ENCODE assay signal across 10 cellular contexts in genomic region chr19:8340341-8341096, GRCh38. TPM values are rescaled to one million over a fixed set of nuclear protein-coding genes. Genes with fewer than 3 reads are reported as not detected.
DNase-seq lines count a peak whose midpoint lies in the region; ATAC-seq and TF ChIP-seq lines count a peak whose summit lies in the region.
"Had no signal": no experiment of that assay in that cellular context is flagged by ENCODE, and none has a peak within 500 bp of the region (broad histone marks: within the 10 kb centered on the region; RNA-seq: fewer than 3 reads in every experiment).

No MANE protein-coding gene starts in this region.

- H3K27me3 Mint-ChIP-seq in HFFc6 (ENCODE audit: insufficient read depth) = peaks cover 36% of the 10 kb centered on the region

- TF ChIP-seq CTCF in HFFc6 (IDR thresholded peaks at IDR 0.05) (peak; percentile 16; the same call in 1 of the 2 replicates), choroid plexus epithelial cell (conservative IDR thresholded peaks at IDR 0.05; ENCODE audit: low read depth, low read length) (peak; percentile 42)

- no peak overlapping the region for H3K4me3 ChIP-seq in choroid plexus epithelial cell (ENCODE audit: low read depth, low read length)

- peak; percentile 25 for ATAC-seq in left lobe of liver
- ATAC-seq in stimulated activated effector memory CD8-positive, alpha-beta T cell treated with anti-CD3 and anti-CD28 coated beads, Interleukin-12 subunit alpha, Interleukin-12 subunit beta, amount 100 ng/mL, for 72 hours = no peak
- no peak for ATAC-seq in GM18861 (IDR thresholded peaks at IDR 0.05; ENCODE audit: unreplicated experiment)

- no peaks in the 10 kb centered on the region for H3K9me3 Mint-ChIP-seq in HFFc6
- no peaks in the 10 kb centered on the region for H3K9me3 Mint-ChIP-seq in stimulated activated effector memory CD8-positive, alpha-beta T cell treated with anti-CD3 and anti-CD28 coated beads, Interleukin-12 subunit alpha, Interleukin-12 subunit beta, amount 100 ng/mL, for 72 hours

- no peak overlapping the region for H3K27ac Mint-ChIP-seq in HFFc6
- peak overlapping the region; percentile 45 for H3K27ac Mint-ChIP-seq in stimulated activated effector memory CD8-positive, alpha-beta T cell treated with anti-CD3 and anti-CD28 coated beads, Interleukin-12 subunit alpha, Interleukin-12 subunit beta, amount 100 ng/mL, for 72 hours

- no peaks in the 10 kb centered on the region for H3K36me3 Mint-ChIP-seq in HFFc6 (ENCODE audit: low read depth)
- H3K36me3 Mint-ChIP-seq in stimulated activated effector memory CD8-positive, alpha-beta T cell treated with anti-CD3 and anti-CD28 coated beads, Interleukin-12 subunit alpha, Interleukin-12 subunit beta, amount 100 ng/mL, for 72 hours = no peaks in the 10 kb centered on the region

- no peaks in the 10 kb centered on the region for H3K4me1 Mint-ChIP-seq in HFFc6 (ENCODE audit: low read depth)
- H3K4me1 Mint-ChIP-seq in stimulated activated effector memory CD8-positive, alpha-beta T cell treated with anti-CD3 and anti-CD28 coated beads, Interleukin-12 subunit alpha, Interleukin-12 subunit beta, amount 100 ng/mL, for 72 hours = peaks cover 17% of the 10 kb centered on the region

- no peak overlapping the region for H3K4me3 Mint-ChIP-seq in HFFc6
- H3K4me3 Mint-ChIP-seq in stimulated activated effector memory CD8-positive, alpha-beta T cell treated with anti-CD3 and anti-CD28 coated beads, Interleukin-12 subunit alpha, Interleukin-12 subunit beta, amount 100 ng/mL, for 72 hours = no peak overlapping the region

- DNase-seq in HFFc6 (no peak), choroid plexus epithelial cell (ENCODE audit: low read depth) (no peak), left lobe of liver (ENCODE audit: low spot score) (peak; percentile 56), GM03348 (ENCODE audit: low spot score) (no peak), NCI-H345 (lab: John Stamatoyannopoulos, UW) (no peak)
- DNase-seq in stimulated activated effector memory CD8-positive, alpha-beta T cell treated with anti-CD3 and anti-CD28 coated beads, Interleukin-12 subunit alpha, Interleukin-12 subunit beta, amount 100 ng/mL, for 72 hours (ENCODE audit: low spot score in 2 of 2) = no peak
- DNase-seq: activated gamma-delta T cell, dorsolateral prefrontal cortex, NCI-H1105 had no signal

RNA-seq across cellular contexts. Expression of gene KANK3, which starts 2.5 kb away (rescaled TPM):
- total RNA-seq in HFFc6 (2021; fragmentation: NEBNext Ultra II Directional; extraction: Animal tissue kit (Norgen Biotek cat#: 25700)) = under 1 TPM in 2 of 6 experiments, not detected in 4; 0.26 to 0.30 TPM
- 7.2 TPM for total RNA-seq in left lobe of liver

RNA-seq across cellular contexts. Expression of gene RPS28, which starts 19.2 kb away (rescaled TPM):
- total RNA-seq in HFFc6 (2021; fragmentation: NEBNext Ultra II Directional; extraction: Animal tissue kit (Norgen Biotek cat#: 25700)) = 1,000 to 10,000 TPM; 1,135 to 1,536 (median 1,376) TPM
- total RNA-seq in left lobe of liver = 653 TPM

RNA-seq across cellular contexts. Expression of gene NDUFA7, which starts 19.3 kb away (rescaled TPM):
- 10 to 100 TPM; 54.0 to 75.9 (median 61.1) TPM for total RNA-seq in HFFc6 (2021; fragmentation: NEBNext Ultra II Directional; extraction: Animal tissue kit (Norgen Biotek cat#: 25700))
- total RNA-seq in left lobe of liver = 28.5 TPM

RNA-seq across cellular contexts. Expression of gene ANGPTL4, which starts 23.4 kb away (rescaled TPM):
- 1 to 10 TPM; 1.5 to 9.8 (median 2.0) TPM for total RNA-seq in HFFc6 (2021; fragmentation: NEBNext Ultra II Directional; extraction: Animal tissue kit (Norgen Biotek cat#: 25700))
- total RNA-seq in left lobe of liver = 64.2 TPM

RNA-seq across cellular contexts. Expression of gene CD320, which starts 32.4 kb away (rescaled TPM):
- 10 to 100 TPM; 54.2 to 65.7 (median 57.6) TPM for total RNA-seq in HFFc6 (2021; fragmentation: NEBNext Ultra II Directional; extraction: Animal tissue kit (Norgen Biotek cat#: 25700))
- 16.3 TPM for total RNA-seq in left lobe of liver
